ENCODE assay signal across 18 cellular contexts in the genomic region with DNA sequence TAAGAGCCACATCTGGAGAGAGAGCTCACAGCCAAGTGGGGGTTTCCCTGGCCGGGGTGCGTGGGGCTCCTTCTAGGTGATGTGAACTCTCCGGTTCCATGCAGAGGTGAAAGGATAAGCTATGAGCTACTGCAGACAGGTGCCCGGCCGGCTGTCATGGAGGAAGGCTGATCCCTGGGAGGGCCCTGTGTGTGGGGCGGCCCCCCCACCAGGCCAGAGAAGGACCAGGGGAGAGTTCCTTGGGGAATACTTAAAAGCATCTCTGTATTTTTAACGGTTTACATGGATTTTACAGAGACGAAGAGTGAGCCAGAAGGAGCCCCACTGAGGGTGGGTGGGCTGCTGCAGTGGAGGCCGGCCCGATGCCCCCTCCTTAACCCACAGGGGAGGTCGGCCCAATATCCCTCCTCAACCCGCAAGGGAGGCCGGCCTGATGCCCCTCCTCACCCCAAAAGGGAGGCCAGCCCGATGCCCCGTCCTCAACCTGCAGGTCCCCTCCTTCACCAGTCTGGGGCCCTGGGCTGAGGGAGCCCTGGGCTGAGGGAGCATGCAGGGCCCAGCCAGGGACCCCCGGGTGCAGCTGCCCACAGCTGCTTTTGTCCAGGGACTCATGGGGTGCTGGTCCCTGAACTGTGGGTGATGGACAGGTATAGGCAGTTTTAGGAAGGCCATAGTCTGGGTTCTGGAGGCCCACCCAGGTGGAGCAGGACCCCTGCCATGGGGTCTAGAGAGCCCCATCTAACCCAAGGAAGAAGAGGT.
"Had no signal": no experiment of that assay in that cellular context is flagged by ENCODE, and none has a peak within 500 bp of the region (broad histone marks: within the 10 kb centered on the region; RNA-seq: fewer than 3 reads in every experiment).

No MANE protein-coding gene starts in this region.

- H3K4me1 Mint-ChIP-seq: memory B cell, mesothelial cell of epicardium, natural killer cell had no signal

- H3K27ac Mint-ChIP-seq: memory B cell, mesothelial cell of epicardium, natural killer cell, type B pancreatic cell had no signal

- ATAC-seq: esophagus mucosa, heart left ventricle, natural killer cell, pancreas, sciatic nerve had no signal

- H3K9me3 Mint-ChIP-seq: memory B cell, mesothelial cell of epicardium, natural killer cell, neural crest cell, type B pancreatic cell had no signal

- DNase-seq: cerebellar nuclear complex; colonic mucosa; effector memory CD4-positive, alpha-beta T cell; hippocampal formation; kidney glomerular epithelial cell; natural killer cell; nucleus accumbens; stimulated activated CD4-positive, alpha-beta T cell treated with anti-CD3 and anti-CD28 coated beads, Interleukin-12 subunit alpha, Interleukin-12 subunit beta, amount 100 ng/mL, for 4 hours; stimulated activated naive CD4-positive, alpha-beta T cell; thyroid gland had no signal

- H3K4me3 Mint-ChIP-seq: memory B cell, mesothelial cell of epicardium, natural killer cell, neural crest cell, type B pancreatic cell had no signal

- H3K36me3 Mint-ChIP-seq: memory B cell, mesothelial cell of epicardium, natural killer cell, type B pancreatic cell had no signal
